In genomic region chr2:62465741-62466500, GRCh38 we compare ENCODE assay signal across 21 cellular contexts. TPM values are rescaled to one million over a fixed set of nuclear protein-coding genes. Genes with fewer than 3 reads are reported as not detected.
DNase-seq lines count a peak whose midpoint lies in the region; FAIRE-seq and TF ChIP-seq lines count a peak whose summit lies in the region.
"Had no signal": no experiment of that assay in that cellular context is flagged by ENCODE, and none has a peak within 500 bp of the region (broad histone marks: within the 10 kb centered on the region; RNA-seq: fewer than 3 reads in every experiment).

No MANE protein-coding gene starts in this region.

- no peak for FAIRE-seq in kidney (lab: Jason Lieb, UNC)

- no peaks in the 10 kb centered on the region for H3K9me3 ChIP-seq in esophagus (ENCODE audit: control insufficient read depth in 2 of 2, insufficient read depth in 1 of 2, low read depth in 1 of 2, low read length in 1 of 2)
- no peaks in the 10 kb centered on the region for H3K9me3 ChIP-seq in kidney (ENCODE audit: control insufficient read depth in 1 of 2, low read length in 2 of 2)
- H3K9me3 ChIP-seq: BLaER1 treated with 17β-estradiol and CSF1 and Interleukin-3, amounts not matched to agents 10 nM and 100 nM; MG63; neutrophil had no signal

- TF ChIP-seq CTCF in NB4 (IDR thresholded peaks at IDR 0.05; ENCODE audit: low read depth, low read length) (no peak), kidney (IDR thresholded peaks at IDR 0.05; ENCODE audit: borderline replicate concordance, extremely low read depth, insufficient read depth) (no peak)

- no peak overlapping the region for H3K9ac ChIP-seq in kidney (ENCODE audit: low read length in 2 of 2)
- H3K9ac ChIP-seq: BLaER1 treated with 17β-estradiol and CSF1 and Interleukin-3, amounts not matched to agents 10 nM and 100 nM had no signal

- H3K36me3 ChIP-seq in esophagus (ENCODE audit: control insufficient read depth in 2 of 2, insufficient read depth in 2 of 2, low read length in 1 of 2) (no peaks in the 10 kb centered on the region), kidney (ENCODE audit: control insufficient read depth in 1 of 2, insufficient read depth in 2 of 2, low read length in 2 of 2) (no peaks in the 10 kb centered on the region)
- H3K36me3 ChIP-seq: BLaER1 treated with 17β-estradiol and CSF1 and Interleukin-3, amounts not matched to agents 10 nM and 100 nM; MG63; neutrophil had no signal

- TF ChIP-seq POLR2A in NB4 (IDR thresholded peaks at IDR 0.05; ENCODE audit: extremely low read depth, insufficient read length): no peak

- no peaks in the 10 kb centered on the region for H3K27me3 ChIP-seq in esophagus (ENCODE audit: control insufficient read depth in 1 of 2, insufficient read depth in 2 of 2, low read length in 2 of 2)
- H3K27me3 ChIP-seq: BLaER1 treated with 17β-estradiol and CSF1 and Interleukin-3, amounts not matched to agents 10 nM and 100 nM; MG63; neutrophil had no signal

- WGBS in esophagus, 2 donors: 53 to 65% methylated on average over 8 of the region's 8 CpGs

- H3K27ac ChIP-seq in esophagus (ENCODE audit: low read depth in 2 of 2, low read length in 1 of 2) (peak overlapping the region; percentile 60 to 69), kidney (ENCODE audit: low read depth in 2 of 2, low read length in 2 of 2) (no peak overlapping the region)
- H3K27ac ChIP-seq: BLaER1 treated with 17β-estradiol and CSF1 and Interleukin-3, amounts not matched to agents 10 nM and 100 nM; neutrophil had no signal

- DNase-seq in ELF-1 (ENCODE audit: low read depth, low spot score): peak; percentile 45
- peak; percentile 37 for DNase-seq in NB4 (ENCODE audit: low read depth)
- DNase-seq in kidney: peak; percentile 41
- DNase-seq in NCI-H69 (lab: John Stamatoyannopoulos, UW): no peak
- DNase-seq in LoVo (ENCODE audit: low spot score): no peak
- no peak for DNase-seq in superior temporal gyrus (ENCODE audit: extremely low spot score)
- no peak for DNase-seq in cerebellar cortex (ENCODE audit: low spot score)
- DNase-seq: activated CD8-positive, alpha-beta memory T cell treated with anti-CD3 and anti-CD28 coated beads, Interleukin-2, amount 50 U/mL, for 48 hours; activated gamma-delta T cell treated with Interleukin-2 at 50 U/mL for 16 hours; Calu3; MG63; NCI-H1930; NCI-H510A; PC-3; SHP77 treated with DMSO at 0.1 percent for 48 hours; stimulated activated CD4-positive, alpha-beta T cell treated with anti-CD3 and anti-CD28 coated beads, Interleukin-12 subunit alpha, Interleukin-12 subunit beta, amount 100 ng/mL, for 4 hours; stimulated activated CD8-positive, alpha-beta memory T cell treated with anti-CD3 and anti-CD28 coated beads, Interleukin-4, amount 100 ng/mL, for 48 hours had no signal

- intact Hi-C loops in kidney (cut with DNase I): no loop called here

- H3K4me1 ChIP-seq in esophagus (ENCODE audit: control insufficient read depth in 2 of 2, insufficient read depth in 2 of 2, low read length in 1 of 2) (peaks cover 7 to 22% of the 10 kb centered on the region in 2 donors), kidney (ENCODE audit: control insufficient read depth in 1 of 2, insufficient read depth in 1 of 2, low read depth in 1 of 2, low read length in 2 of 2) (peaks cover 0 to 20% of the 10 kb centered on the region in 2 donors)
- H3K4me1 ChIP-seq: BLaER1 treated with 17β-estradiol and CSF1 and Interleukin-3, amounts not matched to agents 10 nM and 100 nM had no signal

- H3K4me3 ChIP-seq in NB4 (ENCODE audit: low read depth, low read length) (no peak overlapping the region), esophagus (ENCODE audit: low read depth in 1 of 2, low read length in 2 of 2) (no peak overlapping the region), kidney (ENCODE audit: low read length in 2 of 2) (no peak overlapping the region)
- H3K4me3 ChIP-seq: BLaER1 treated with 17β-estradiol and CSF1 and Interleukin-3, amounts not matched to agents 10 nM and 100 nM; MG63 had no signal

RNA-seq across cellular contexts. Expression of gene TMEM17, which starts 40.1 kb away (rescaled TPM):
- polyA plus RNA-seq in esophagus (1 to 10 TPM; 1.1 to 1.5 TPM), kidney (ENCODE audit: insufficient read depth, low read depth, low replicate concordance) (4.2 TPM)
- total RNA-seq in kidney: 3.2 TPM
- total RNA-seq: T-helper 1 cell treated with Interleukin-12 subunit alpha and Interleukin-12 subunit beta and Interleukin-4 antibody, amounts not matched to agents 30 ng/mL and 1 ng/mL, for 36 hours had no signal

Comparison
In these comparisons a context has a peak if more than half of its experiments do, and no peak if none do; other contexts are left out.
1. DNase-seq: peak in ELF-1 (single experiment), NB4 (single experiment) and kidney (single experiment); none in NCI-H69 (single experiment), LoVo (single experiment), superior temporal gyrus (single experiment) and cerebellar cortex (single experiment).
2. H3K27ac ChIP-seq: peak in esophagus (2 of 2); none in kidney (0 of 2).